Comparison of ENCODE assay signal across 20 cellular contexts in the genomic region with DNA sequence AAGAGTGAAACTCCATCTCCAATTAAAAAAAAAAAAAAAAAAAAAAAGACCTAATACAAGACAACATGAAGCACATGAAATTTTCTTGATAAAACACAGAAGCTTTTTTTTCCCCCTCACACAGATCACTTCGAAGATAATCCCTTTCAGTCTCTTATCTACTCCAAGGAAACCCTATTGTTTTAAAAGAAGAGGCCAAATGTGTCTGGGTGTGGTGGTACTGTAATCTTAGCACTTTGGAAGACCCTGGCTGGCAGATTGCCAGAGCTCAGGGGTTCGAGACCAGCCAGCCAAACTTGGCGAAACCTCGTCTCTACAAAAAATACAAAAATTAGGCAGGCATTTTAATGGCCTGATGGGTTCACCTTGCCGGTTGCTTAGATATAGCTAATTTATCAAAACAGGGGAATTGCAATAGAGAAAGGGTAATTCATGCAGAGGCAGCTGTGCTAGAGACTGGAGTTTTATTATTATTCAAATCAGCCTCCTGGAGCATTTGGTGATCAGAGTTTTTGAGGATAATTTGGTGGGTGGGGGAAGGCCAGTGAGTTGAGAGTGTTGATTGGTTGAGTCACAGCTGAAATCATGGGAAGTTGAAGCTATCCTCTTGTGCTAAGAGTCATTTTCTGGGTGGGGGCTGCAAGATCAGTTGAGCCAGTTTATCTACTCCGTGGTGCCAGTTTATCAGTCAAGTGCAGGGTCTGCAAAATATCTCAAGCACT.
"Had no signal": no experiment of that assay in that cellular context is flagged by ENCODE, and none has a peak within 500 bp of the region (broad histone marks: within the 10 kb centered on the region; RNA-seq: fewer than 3 reads in every experiment).

No MANE protein-coding gene starts in this region.

- H3K27me3 Mint-ChIP-seq: effector memory CD8-positive, alpha-beta T cell; naive B cell; natural killer cell treated with Interleukin-12 subunit alpha and Interleukin-12 subunit beta and Interleukin-15 and Interleukin-18, amount 100 ng/mL, for 72 hours; progenitor cell of endocrine pancreas; stimulated activated naive B cell treated with anti-CD40 and anti-IgM and Interleukin-4, amounts not matched to agents 10 μg/mL and 1 μg/mL and 100 μg/mL, for 72 hours; stimulated activated naive CD8-positive, alpha-beta T cell treated with anti-CD3 and anti-CD28 coated beads, Interleukin-15, Interleukin-2, amounts not matched to agents 100 ng/mL and 50 ng/mL, for 24 hours had no signal

- H3K4me3 Mint-ChIP-seq: effector memory CD8-positive, alpha-beta T cell; memory B cell; mesothelial cell of epicardium; natural killer cell treated with Interleukin-12 subunit alpha and Interleukin-12 subunit beta and Interleukin-15 and Interleukin-18, amount 100 ng/mL, for 72 hours; neural crest cell; stimulated activated naive B cell treated with anti-CD40 and anti-IgM and Interleukin-4, amounts not matched to agents 10 μg/mL and 1 μg/mL and 100 μg/mL, for 72 hours; stimulated activated naive CD8-positive, alpha-beta T cell treated with anti-CD3 and anti-CD28 coated beads, Interleukin-15, Interleukin-2, amounts not matched to agents 100 ng/mL and 50 ng/mL, for 24 hours had no signal

- H3K27ac Mint-ChIP-seq: effector memory CD8-positive, alpha-beta T cell; memory B cell; mesothelial cell of epicardium; natural killer cell treated with Interleukin-12 subunit alpha and Interleukin-12 subunit beta and Interleukin-15 and Interleukin-18, amount 100 ng/mL, for 72 hours; progenitor cell of endocrine pancreas; stimulated activated naive B cell treated with anti-CD40 and anti-IgM and Interleukin-4, amounts not matched to agents 10 μg/mL and 1 μg/mL and 100 μg/mL, for 72 hours; stimulated activated naive CD8-positive, alpha-beta T cell treated with anti-CD3 and anti-CD28 coated beads, Interleukin-15, Interleukin-2, amounts not matched to agents 100 ng/mL and 50 ng/mL, for 24 hours had no signal

- DNase-seq: cortex of kidney; effector memory CD8-positive, alpha-beta T cell; esophagus squamous epithelium; left ventricle myocardium superior; lower lobe of right lung; mucosa of descending colon; naive B cell; right lobe of liver; small intestine; stimulated activated CD4-positive, alpha-beta T cell treated with anti-CD3 and anti-CD28 coated beads, Interleukin-15, amount 100 ng/mL, for 24 hours; stimulated activated CD4-positive, alpha-beta T cell treated with anti-CD3 and anti-CD28 coated beads, Interleukin-2, amount 100 ng/mL, for 48 hours; stimulated activated naive B cell treated with anti-CD40 and anti-IgM and Interleukin-4, amounts not matched to agents 10 μg/mL and 1 μg/mL and 100 μg/mL, for 72 hours; upper lobe of right lung; uterus had no signal

- H3K4me1 Mint-ChIP-seq: memory B cell; mesothelial cell of epicardium; naive B cell; neural crest cell; stimulated activated naive B cell treated with anti-CD40 and anti-IgM and Interleukin-4, amounts not matched to agents 10 μg/mL and 1 μg/mL and 100 μg/mL, for 72 hours had no signal
